Comparison of ENCODE assay signal across 1 cellular context in the genomic region with DNA sequence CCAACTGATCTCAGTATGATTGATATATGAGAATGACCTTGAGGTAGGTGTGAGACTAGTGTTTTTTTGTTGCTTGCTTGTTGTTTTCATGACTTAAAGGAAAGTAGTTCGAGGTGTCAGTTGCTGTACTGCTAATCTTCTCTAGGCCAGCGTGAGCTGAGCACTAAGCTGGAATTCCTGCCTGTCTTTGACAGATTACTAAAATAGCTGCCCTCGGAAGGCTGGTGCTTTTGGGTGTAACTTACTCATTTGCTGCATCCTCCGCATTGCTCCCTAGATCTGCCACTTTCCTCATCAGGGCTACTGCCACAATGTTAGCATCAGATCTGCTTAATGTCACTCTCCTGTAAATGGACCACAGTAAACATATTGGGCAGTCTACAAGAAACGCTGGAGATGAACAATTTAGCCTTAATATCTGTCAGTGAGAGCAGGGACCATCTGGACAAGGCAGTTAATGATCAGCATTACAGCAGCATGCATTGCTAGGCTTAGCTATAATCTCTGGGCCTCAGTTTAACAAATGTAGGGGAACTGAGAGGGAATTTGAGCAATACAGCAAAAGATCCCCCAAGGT.
TF ChIP-seq lines count a peak whose summit lies in the region.

No MANE protein-coding gene starts in this region.

TF ChIP-seq in H1, 55 proteins besides CTCF, POLR2A, EP300 and RAD21 (continued from another document):
- no peak for TF ChIP-seq EGR1 (IDR thresholded peaks at IDR 0.05; ENCODE audit: borderline replicate concordance, low read depth, low read length)
- TF ChIP-seq FOSL1 (IDR thresholded peaks at IDR 0.05; ENCODE audit: insufficient read depth, low read depth, low read length): no peak
- TF ChIP-seq HDAC6 (IDR thresholded peaks at IDR 0.05; ENCODE audit: low read depth, low read length): no peak
- TF ChIP-seq CEBPB (IDR thresholded peaks at IDR 0.05; ENCODE audit: low read depth, low read length): no peak
- TF ChIP-seq RFX5 (IDR thresholded peaks at IDR 0.05; ENCODE audit: borderline replicate concordance, low read depth, low read length): no peak
